8 cellular contexts compared by ENCODE assay signal in the genomic region with DNA sequence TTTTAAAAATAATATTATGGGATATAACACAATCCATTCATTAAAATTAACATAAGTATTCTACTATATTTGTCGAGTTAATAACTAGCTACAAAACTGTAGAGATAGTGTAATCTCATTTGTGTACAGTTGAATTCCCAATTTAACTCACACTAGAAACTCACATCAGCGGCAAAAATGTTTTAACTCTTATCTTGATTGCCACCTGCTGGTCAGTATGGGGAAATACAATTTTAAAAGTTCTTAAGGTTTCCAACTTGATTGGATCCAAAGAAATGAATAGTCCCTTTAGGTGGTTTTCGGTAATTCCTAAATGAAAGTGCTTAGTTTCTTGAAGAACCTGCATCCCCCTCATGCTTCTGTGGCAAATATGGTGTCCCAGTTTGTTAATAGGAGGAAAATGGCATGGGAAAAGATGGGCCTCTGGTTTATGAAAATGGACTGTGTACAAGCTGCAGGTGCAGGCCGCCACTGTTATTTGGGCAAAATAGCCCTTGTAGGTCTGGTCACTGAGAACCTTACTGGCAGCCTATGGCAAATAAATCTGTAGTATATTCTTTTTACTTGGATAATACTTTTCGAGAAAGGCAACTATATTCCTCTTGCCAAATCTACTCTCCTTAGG. TPM values are rescaled to one million over a fixed set of nuclear protein-coding genes. Genes with fewer than 3 reads are reported as not detected.
DNase-seq lines count a peak whose midpoint lies in the region; ATAC-seq and TF ChIP-seq lines count a peak whose summit lies in the region.

No MANE protein-coding gene starts in this region.

- no peaks in the 10 kb centered on the region for H4K20me1 ChIP-seq in Loucy (ENCODE audit: insufficient read depth, low read length, poor library complexity, severe bottlenecking)

- no peak overlapping the region for H2AFZ ChIP-seq in Loucy (ENCODE audit: low read length)

- no peak overlapping the region for H3K4me2 ChIP-seq in Loucy (ENCODE audit: low read depth, low read length, poor library complexity, severe bottlenecking)

- DNase-seq in AG04450 (ENCODE audit: low read depth, low spot score): no peak
- peak; percentile 18 for DNase-seq in RPMI8226
- peak; percentile 49 for DNase-seq in fibroblast of the aortic adventitia (ENCODE audit: low read depth)
- DNase-seq in sigmoid colon: no peak
- no peak for DNase-seq in UCSD-AML1 (lab: John Stamatoyannopoulos, UW; ENCODE audit: unreplicated experiment)

- H3K27ac ChIP-seq in AG04450 (ENCODE audit: low read depth, low read length): no peak overlapping the region
- no peak overlapping the region for H3K27ac ChIP-seq in sigmoid colon

- no peaks in the 10 kb centered on the region for H3K79me2 ChIP-seq in Loucy (ENCODE audit: insufficient read depth, low read length)

- no peaks in the 10 kb centered on the region for H3F3A ChIP-seq in Loucy (ENCODE audit: low read depth)

- no peaks in the 10 kb centered on the region for H3K9me2 ChIP-seq in Loucy (replicated peaks; ENCODE audit: low read depth, low read length)

- 40 to 46% methylated on average over 5 of the region's 5 CpGs for WGBS in sigmoid colon, 2 donors

- TF ChIP-seq POLR2A in sigmoid colon (IDR thresholded peaks at IDR 0.05): no peak

- TF ChIP-seq CTCF in AG04450 (IDR thresholded peaks at IDR 0.05; ENCODE audit: low read depth, low read length) (peak; percentile 67), Loucy (conservative IDR thresholded peaks at IDR 0.05; ENCODE audit: low read length) (peak; percentile 73), fibroblast of the aortic adventitia (IDR thresholded peaks at IDR 0.05; ENCODE audit: insufficient read depth, low read length) (peak; percentile 51), sigmoid colon (IDR thresholded peaks at IDR 0.05) (peak in 3 of 4 experiments; percentile 35 to 75 (median 40))

- H3K4me3 ChIP-seq in AG04450 (ENCODE audit: low read depth, low read length) (no peak overlapping the region), Loucy (ENCODE audit: low read length, poor library complexity, severe bottlenecking) (no peak overlapping the region), fibroblast of the aortic adventitia (ENCODE audit: low read depth, low read length) (no peak overlapping the region), sigmoid colon (no peak overlapping the region)

- H3K9ac ChIP-seq in Loucy (ENCODE audit: low read depth, low read length, poor library complexity, severe bottlenecking): no peak overlapping the region

- peak; percentile 52 for ATAC-seq in GM18511 (IDR thresholded peaks at IDR 0.05; ENCODE audit: unreplicated experiment)
- no peak for ATAC-seq in HG02763 (IDR thresholded peaks at IDR 0.05; ENCODE audit: unreplicated experiment)

- no peak for TF ChIP-seq EP300 in sigmoid colon (IDR thresholded peaks at IDR 0.05)

- H3K36me3 ChIP-seq in Loucy (ENCODE audit: insufficient read depth, low read length) (no peaks in the 10 kb centered on the region), sigmoid colon (no peaks in the 10 kb centered on the region)

- intact Hi-C loops in sigmoid colon (cut with DNase I): loop anchor here (5.0 kb wide), 2 partner anchors 132 to 1657 kb away; no protein-coding TSS in a partner anchor

- H3K9me3 ChIP-seq in AG04450 (ENCODE audit: control insufficient read depth, insufficient read depth, low read length) (no peaks in the 10 kb centered on the region), Loucy (ENCODE audit: insufficient read depth, low read depth, low read length) (no peaks in the 10 kb centered on the region), sigmoid colon (no peaks in the 10 kb centered on the region)

- CTCF ChIA-PET in AG04450 (lab: Charles Lee): interaction anchor here (0.8 to 2.8 kb wide), 5 partner anchors 32 to 1656 kb away, joined by 3 to 18 read pairs (median 5); no protein-coding TSS in a partner anchor

- H3K27me3 ChIP-seq in AG04450 (ENCODE audit: control insufficient read depth, insufficient read depth, low read length) (no peaks in the 10 kb centered on the region), Loucy (ENCODE audit: insufficient read depth, low read length, poor library complexity, severe bottlenecking) (no peaks in the 10 kb centered on the region), sigmoid colon (no peaks in the 10 kb centered on the region)

- POLR2A ChIA-PET in AG04450 (lab: Yijun Ruan, JAX): no interaction called here

- H3K4me1 ChIP-seq in Loucy (ENCODE audit: insufficient read depth, low read length, poor library complexity, severe bottlenecking): no peaks in the 10 kb centered on the region
- H3K4me1 ChIP-seq in sigmoid colon: no peaks in the 10 kb centered on the region

RNA-seq across cellular contexts. Expression of a gene that starts 33.7 kb away (rescaled TPM):
- polyA plus RNA-seq in AG04450 (2011; rRNA removed): not detected in 2 replicates
- polyA minus RNA-seq in AG04450 (2011; rRNA and poly(A)+ RNA removed): not detected in 2 replicates
- not detected in 2 replicates for total RNA-seq in fibroblast of the aortic adventitia (ENCODE audit: low replicate concordance)
- not detected for total RNA-seq in sigmoid colon
- polyA plus RNA-seq in sigmoid colon: not detected

Comparison
In these comparisons a context has a peak if more than half of its experiments do, and no peak if none do; other contexts are left out.
1. DNase-seq: peak in RPMI8226 (single experiment) and fibroblast of the aortic adventitia (single experiment); none in AG04450 (single experiment), sigmoid colon (single experiment) and UCSD-AML1 (single experiment).
2. Peak in every context shown above with its lines, with median percentiles within 50 percentile points of each other: CTCF ChIP-seq.